In genomic region chr18:46484971-46485370, GRCh38 we compare ENCODE assay signal across 23 cellular contexts.
DNase-seq lines count a peak whose midpoint lies in the region; ATAC-seq, FAIRE-seq and TF ChIP-seq lines count a peak whose summit lies in the region.
"Had no signal": no experiment of that assay in that cellular context is flagged by ENCODE, and none has a peak within 500 bp of the region (broad histone marks: within the 10 kb centered on the region; RNA-seq: fewer than 3 reads in every experiment).

No MANE protein-coding gene starts in this region.

- no peaks in the 10 kb centered on the region for H3K36me3 ChIP-seq in H7 (replicated peaks; ENCODE audit: control insufficient read depth, insufficient read depth, low read length)
- no peaks in the 10 kb centered on the region for H3K36me3 ChIP-seq in endodermal cell (ENCODE audit: control insufficient read depth, insufficient read depth, low read length)
- H3K36me3 ChIP-seq in trophoblast cell (ENCODE audit: control insufficient read depth in 1 of 2, insufficient read depth in 2 of 2, low read length in 2 of 2) = no peaks in the 10 kb centered on the region

- no peak overlapping the region for H3K4me3 ChIP-seq in H7 (ENCODE audit: insufficient read depth, low read depth, low read length)
- H3K4me3 ChIP-seq in endodermal cell (ENCODE audit: low read length) = no peak overlapping the region
- no peak overlapping the region for H3K4me3 ChIP-seq in trophoblast cell (ENCODE audit: low read depth, low read length)
- H3K4me3 ChIP-seq: GM12878, PC-9 had no signal

- H2AFZ ChIP-seq in trophoblast cell (ENCODE audit: insufficient read depth, low read length, poor library complexity) = no peak overlapping the region
- H2AFZ ChIP-seq: PC-9 had no signal

- no peak overlapping the region for H2AK5ac ChIP-seq in trophoblast cell (ENCODE audit: low read length)

- H3K4ac ChIP-seq in trophoblast cell (ENCODE audit: low read depth, low read length) = no peak overlapping the region

- no peaks in the 10 kb centered on the region for H3K9me3 Mint-ChIP-seq in endodermal cell
- H3K9me3 Mint-ChIP-seq: CD4-positive, CD25-positive, alpha-beta regulatory T cell; HFFc6 had no signal

- H3K79me1 ChIP-seq in trophoblast cell (ENCODE audit: low read length) = no peaks in the 10 kb centered on the region

- H3K27ac Mint-ChIP-seq in endodermal cell = no peak overlapping the region
- H3K27ac Mint-ChIP-seq: CD4-positive, CD25-positive, alpha-beta regulatory T cell; HFFc6 had no signal

- no peak overlapping the region for H2BK12ac ChIP-seq in trophoblast cell (ENCODE audit: low read length)

- H3K27ac ChIP-seq in endodermal cell (ENCODE audit: low read depth, low read length) = no peak overlapping the region
- H3K27ac ChIP-seq in trophoblast cell (ENCODE audit: low read depth, low read length) = no peak overlapping the region
- H3K27ac ChIP-seq: HL-60, PC-9, RWPE1 had no signal

- H3K4me1 Mint-ChIP-seq in endodermal cell = peaks cover 4% of the 10 kb centered on the region

- no peak overlapping the region for H3K4me2 ChIP-seq in trophoblast cell (ENCODE audit: low read length)
- H3K4me2 ChIP-seq: PC-9, SK-N-SH had no signal

- H3K9ac ChIP-seq in endodermal cell (ENCODE audit: extremely low read depth, low read length, poor library complexity, severe bottlenecking) (no peak overlapping the region), trophoblast cell (ENCODE audit: low read length) (no peak overlapping the region)
- H3K9ac ChIP-seq: SK-N-SH had no signal

- no peak overlapping the region for H2BK5ac ChIP-seq in trophoblast cell (ENCODE audit: low read depth, low read length, poor library complexity)

- H3K14ac ChIP-seq in trophoblast cell (ENCODE audit: low read length) = no peak overlapping the region

- peaks cover 3% of the 10 kb centered on the region for H3K27me3 Mint-ChIP-seq in endodermal cell (ENCODE audit: insufficient read depth)

- H3K9me3 ChIP-seq in endodermal cell (ENCODE audit: control insufficient read depth, low read length) = no peaks in the 10 kb centered on the region
- H3K9me3 ChIP-seq in trophoblast cell (ENCODE audit: insufficient read depth, low read depth, low read length) = peaks cover 3% of the 10 kb centered on the region
- H3K9me3 ChIP-seq: SK-N-SH had no signal

- no peak overlapping the region for H3K23ac ChIP-seq in trophoblast cell (ENCODE audit: low read length)

- no peak overlapping the region for H2BK120ac ChIP-seq in trophoblast cell (ENCODE audit: insufficient read depth, low read length, poor library complexity)

- no peaks in the 10 kb centered on the region for H3K79me2 ChIP-seq in trophoblast cell (ENCODE audit: control insufficient read depth, insufficient read depth, low read length, poor library complexity)

- H4K12ac ChIP-seq in trophoblast cell (ENCODE audit: low read depth, low read length) = no peak overlapping the region

- H3K18ac ChIP-seq in trophoblast cell (ENCODE audit: low read length) = no peak overlapping the region

- H3K36me3 Mint-ChIP-seq in endodermal cell (ENCODE audit: low read depth) = no peaks in the 10 kb centered on the region
- H3K36me3 Mint-ChIP-seq: CD4-positive, CD25-positive, alpha-beta regulatory T cell had no signal

- H3K27me3 ChIP-seq in H7 (ENCODE audit: control insufficient read depth, insufficient read depth, low read length) (peaks cover 2% of the 10 kb centered on the region; the same call in 1 of the 2 replicates), endodermal cell (ENCODE audit: control insufficient read depth, insufficient read depth, low read length, poor library complexity, severe bottlenecking) (peaks cover 21% of the 10 kb centered on the region), trophoblast cell (ENCODE audit: insufficient read depth, low read length) (no peaks in the 10 kb centered on the region)

- intact Hi-C loops in posterior vena cava (cut with DNase I) = loop anchor here (5.0 to 10.0 kb wide), 2 partner anchors 200 to 203 kb away; no protein-coding TSS in a partner anchor

- no peak overlapping the region for H4K91ac ChIP-seq in trophoblast cell (ENCODE audit: low read depth, low read length)

- no peak overlapping the region for H3K4me3 Mint-ChIP-seq in endodermal cell
- H3K4me3 Mint-ChIP-seq: CD4-positive, CD25-positive, alpha-beta regulatory T cell; HFFc6 had no signal

- no peak for FAIRE-seq in HTR-8/SVneo (lab: Jason Lieb, UNC)
- FAIRE-seq: GM12878, H54 had no signal

- no peaks in the 10 kb centered on the region for H3K4me1 ChIP-seq in endodermal cell (ENCODE audit: control insufficient read depth, insufficient read depth, low read length)
- H3K4me1 ChIP-seq in trophoblast cell (ENCODE audit: control insufficient read depth in 1 of 2, insufficient read depth in 2 of 2, low read length in 2 of 2) = no peaks in the 10 kb centered on the region

- no peak for TF ChIP-seq CTCF in endodermal cell (conservative IDR thresholded peaks at IDR 0.05)

- ATAC-seq in GM21723 (IDR thresholded peaks at IDR 0.05; ENCODE audit: unreplicated experiment) = no peak
- ATAC-seq: GM12878 had no signal

- H4K8ac ChIP-seq in trophoblast cell (ENCODE audit: low read depth, low read length) = no peak overlapping the region

- 49 to 61% methylated on average over 5 to 16 of the region's 16 CpGs for WGBS in endodermal cell (ENCODE audit: insufficient coverage in 1 of 2, insufficient read length in 1 of 2), 2 experiments
- WGBS in trophoblast cell (ENCODE audit: extremely low coverage, insufficient coverage, insufficient read length) = no CpG with 5 or more reads among the region's 16 CpGs

- DNase-seq in H7 = peak; percentile 63
- DNase-seq in endodermal cell = peak; percentile 49
- DNase-seq in iPS-NIHi7 (ENCODE audit: extremely low spot score) = peak; percentile 43
- DNase-seq in posterior vena cava (ENCODE audit: low spot score) = peak; percentile 23
- no peak for DNase-seq in trophoblast cell
- no peak for DNase-seq in HTR-8/SVneo (ENCODE audit: insufficient read length, low spot score)
- DNase-seq: CD4-positive, CD25-positive, alpha-beta regulatory T cell; DMS79 treated with DMSO at 0.1 percent for 48 hours; HFFc6; KG1; NCI-H1092; NCI-H1436; NCI-H1930; NCI-H510A; NCI-H748 treated with DMSO at 0.1 percent for 48 hours; PC-9; SIG-M5; SK-N-SH had no signal

Comparison
In these comparisons a context has a peak if more than half of its experiments do, and no peak if none do; other contexts are left out.
1. DNase-seq: peak in H7 (single experiment), endodermal cell (single experiment), iPS-NIHi7 (single experiment) and posterior vena cava (single experiment); none in trophoblast cell (0 of 2) and HTR-8/SVneo (single experiment).